9 cellular contexts compared by ENCODE assay signal in genomic region chr19:13100031-13100588, GRCh38. TPM values are rescaled to one million over a fixed set of nuclear protein-coding genes. Genes with fewer than 3 reads are reported as not detected.
A peak's percentile ranks its signal among the peaks of the same experiment; 100 is the strongest.
DNase-seq lines count a peak whose midpoint lies in the region; ATAC-seq and TF ChIP-seq lines count a peak whose summit lies in the region.
"Had no signal": no experiment of that assay in that cellular context is flagged by ENCODE, and none has a peak within 500 bp of the region (broad histone marks: within the 10 kb centered on the region; RNA-seq: fewer than 3 reads in every experiment).

No MANE protein-coding gene starts in this region.

- 71% methylated on average over 2 of the region's 12 CpGs for WGBS in right lobe of liver (ENCODE audit: insufficient coverage, low coverage, low lambda C conversion rate, missing lambda C conversion rate)
- 77 to 84% methylated on average over 11 to 12 of the region's 12 CpGs for WGBS in testis, 2 donors

- no peak for ATAC-seq in Right ventricle myocardium inferior
- no peak for ATAC-seq in left ventricle myocardium superior
- no peak for ATAC-seq in right lobe of liver
- no peak for ATAC-seq in GM18519 (IDR thresholded peaks at IDR 0.05; ENCODE audit: low FRiP score, unreplicated experiment)

- H3K9me3 ChIP-seq in right lobe of liver = no peaks in the 10 kb centered on the region
- no peaks in the 10 kb centered on the region for H3K9me3 ChIP-seq in testis

- no peak overlapping the region for H3K4me3 ChIP-seq in right lobe of liver
- peak overlapping the region in 1 of 2 donors; percentile 58 for H3K4me3 ChIP-seq in testis

- H3K27me3 ChIP-seq in right lobe of liver = peaks cover 0 to 6% of the 10 kb centered on the region in 2 donors
- no peaks in the 10 kb centered on the region for H3K27me3 ChIP-seq in testis

- H3K27ac ChIP-seq in right lobe of liver = peak overlapping the region; percentile 72 to 87 (median 76)
- peak overlapping the region; percentile 31 to 86 for H3K27ac ChIP-seq in testis
- H3K27ac ChIP-seq: C4-2B had no signal

- DNase-seq in Right ventricle myocardium inferior (ENCODE audit: missing footprints) = peak; percentile 37
- no peak for DNase-seq in left ventricle myocardium superior
- DNase-seq in activated T-cell treated with anti-CD3 and anti-CD28 coated beads, Interleukin-2, amount 50 U/mL, for 48 hours = peak; percentile 89 to 91
- DNase-seq in right lobe of liver = no peak
- DNase-seq in testis = no peak
- DNase-seq in GM19240 (ENCODE audit: insufficient read length, low spot score) = no peak
- no peak for DNase-seq in NCI-H187 (lab: John Stamatoyannopoulos, UW)

- H3K4me1 ChIP-seq in right lobe of liver (peaks cover 0 to 30% (median 7%) of the 10 kb centered on the region in 4 donors), testis (peaks cover 22% of the 10 kb centered on the region)

- TF ChIP-seq CTCF in right lobe of liver (IDR thresholded peaks at IDR 0.05) (no peak), testis (IDR thresholded peaks at IDR 0.05) (no peak)

- TF ChIP-seq POLR2A in right lobe of liver (IDR thresholded peaks at IDR 0.05) (no peak), testis (IDR thresholded peaks at IDR 0.05) (no peak)

- intact Hi-C loops in Right ventricle myocardium inferior (cut with DNase I) = no loop called here
- intact Hi-C loops in left ventricle myocardium superior (cut with micrococcal nuclease) = no loop called here
- intact Hi-C loops in right lobe of liver (cut with DNase I) = loop anchor here in 1 of 2 donors (10.0 kb wide), 1 partner anchor 165 kb away; no protein-coding TSS in a partner anchor
- intact Hi-C loops in testis (cut with DNase I; ENCODE audit: low total_unique reads) = no loop called here

- H3K36me3 ChIP-seq in right lobe of liver = peaks cover 0 to 2% (median 0%) of the 10 kb centered on the region in 4 donors
- H3K36me3 ChIP-seq in testis (ENCODE audit: low read depth, missing control alignments) = no peaks in the 10 kb centered on the region

RNA-seq across cellular contexts. Expression of gene LYL1, which starts 2.5 kb away (rescaled TPM):
- total RNA-seq in Right ventricle myocardium inferior = 9.4 TPM
- total RNA-seq in left ventricle myocardium superior = 8.8 TPM
- total RNA-seq in right lobe of liver = 1 to 10 TPM; 1.1 to 3.7 (median 2.3) TPM
- 10 to 100 TPM; 15.9 to 35.8 TPM for total RNA-seq in testis
- polyA plus RNA-seq in testis (ENCODE audit: insufficient read depth, low read depth, low replicate concordance) = 21.9 TPM

RNA-seq across cellular contexts. Expression of gene TRMT1, which starts 16.4 kb away (rescaled TPM):
- total RNA-seq in Right ventricle myocardium inferior (21.1 TPM), left ventricle myocardium superior (22.4 TPM), right lobe of liver (10 to 100 TPM; 15.0 to 20.5 (median 17.2) TPM), testis (10 to 100 TPM; 44.8 to 50.0 TPM)
- 35.9 TPM for polyA plus RNA-seq in testis (ENCODE audit: insufficient read depth, low read depth, low replicate concordance)

RNA-seq across cellular contexts. Expression of gene NACC1, which starts 18.0 kb away (rescaled TPM):
- total RNA-seq in Right ventricle myocardium inferior (54.0 TPM), left ventricle myocardium superior (50.0 TPM), right lobe of liver (10 to 100 TPM; 19.2 to 30.3 (median 26.4) TPM), testis (100 to 1,000 TPM in 1 of 2 donors, 10 to 100 TPM in 1; 75.9 to 102 TPM)
- 38.2 TPM for polyA plus RNA-seq in testis (ENCODE audit: insufficient read depth, low read depth, low replicate concordance)

RNA-seq across cellular contexts. Expression of gene STX10, which starts 50.1 kb away (rescaled TPM):
- total RNA-seq in Right ventricle myocardium inferior = 34.5 TPM
- total RNA-seq in left ventricle myocardium superior = 46.4 TPM
- 10 to 100 TPM; 18.2 to 41.5 (median 23.4) TPM for total RNA-seq in right lobe of liver
- 10 to 100 TPM; 27.2 to 37.6 TPM for total RNA-seq in testis
- polyA plus RNA-seq in testis (ENCODE audit: insufficient read depth, low read depth, low replicate concordance) = 18.1 TPM

RNA-seq across cellular contexts. Expression of gene IER2, which starts 50.1 kb away (rescaled TPM):
- total RNA-seq in Right ventricle myocardium inferior (18.8 TPM), left ventricle myocardium superior (19.8 TPM), right lobe of liver (10 to 100 TPM; 19.1 to 86.6 (median 23.8) TPM), testis (10 to 100 TPM; 18.1 to 29.4 TPM)
- 23.3 TPM for polyA plus RNA-seq in testis (ENCODE audit: insufficient read depth, low read depth, low replicate concordance)

Comparison
In these comparisons a context has a peak if more than half of its experiments do, and no peak if none do; other contexts are left out.
1. DNase-seq: peak in Right ventricle myocardium inferior (single experiment) and activated T-cell treated with anti-CD3 and anti-CD28 coated beads, Interleukin-2, amount 50 U/mL, for 48 hours (2 of 2); none in left ventricle myocardium superior (single experiment), right lobe of liver (0 of 3), testis (single experiment), GM19240 (single experiment) and NCI-H187 (0 of 2).